Comparison of ENCODE assay signal across 8 cellular contexts in genomic region chr21:9129741-9130140, GRCh38.
DNase-seq lines count a peak whose midpoint lies in the region; ATAC-seq, FAIRE-seq and TF ChIP-seq lines count a peak whose summit lies in the region.
"Not testable (repeated sequence)": the region's sequence is repeated elsewhere in the genome, so short reads cannot be mapped to it uniquely, and the experiment has no call there.

No MANE protein-coding gene starts in this region.

- H3F3A ChIP-seq in SK-N-SH (replicated peaks; ENCODE audit: insufficient read depth), result not testable (repeated sequence)

- H3K4me2 ChIP-seq in SK-N-SH; K562 (ENCODE audit: insufficient read depth, low read length): not testable (repeated sequence)

- not testable (repeated sequence) for H3K79me2 ChIP-seq in SK-N-SH (ENCODE audit: insufficient read depth); K562 (ENCODE audit: control insufficient read depth, insufficient read depth, low read length)

- not testable (repeated sequence) for H3K9ac ChIP-seq in SK-N-SH; K562 (ENCODE audit: insufficient read depth in 1 of 2, low read depth in 2 of 2, low read length in 2 of 2)

- TF ChIP-seq EP300 in SK-N-SH (IDR thresholded peaks at IDR 0.05; ENCODE audit: borderline replicate concordance in 1 of 2, low read depth in 1 of 2, low read length in 1 of 2); K562 (IDR thresholded peaks at IDR 0.05; ENCODE audit: low read length): not testable (repeated sequence)

- H3K9me1 ChIP-seq in K562 (ENCODE audit: control insufficient read depth, insufficient read depth, low read length), result not testable (repeated sequence)

- H3K9me3 ChIP-seq in SK-N-SH; K562 (replicated peaks; ENCODE audit: control insufficient read depth, insufficient read depth, low read depth, low read length); right cardiac atrium (ENCODE audit: control insufficient read depth, low read length); right lobe of liver; psoas muscle; upper lobe of right lung: not testable (repeated sequence)

- TF ChIP-seq CTCF in HFFc6 (IDR thresholded peaks at IDR 0.05); SK-N-SH (IDR thresholded peaks at IDR 0.05); K562 (IDR thresholded peaks at IDR 0.05 in 2 of 3, conservative IDR thresholded peaks at IDR 0.05 in 1 of 3; ENCODE audit: insufficient read depth in 2 of 3, low read depth in 1 of 3, low read length in 3 of 3); right lobe of liver (IDR thresholded peaks at IDR 0.05); psoas muscle (IDR thresholded peaks at IDR 0.05); upper lobe of right lung (IDR thresholded peaks at IDR 0.05): not testable (repeated sequence)

- H3K36me3 Mint-ChIP-seq in HFFc6 (ENCODE audit: low read depth); activated naive CD4-positive, alpha-beta T cell treated with anti-CD3 and anti-CD28 coated beads for 36 hours (ENCODE audit: low read depth): not testable (repeated sequence)

- POLR2A ChIA-PET in SK-N-SH (lab: Yijun Ruan, JAX); K562 (lab: Yijun Ruan, JAX): not testable (repeated sequence)

- H3K27me3 ChIP-seq in SK-N-SH (ENCODE audit: insufficient read depth); K562 (ENCODE audit: control insufficient read depth in 2 of 2, insufficient read depth in 2 of 2, low read length in 2 of 2); right cardiac atrium (ENCODE audit: control insufficient read depth, insufficient read depth); right lobe of liver; psoas muscle (ENCODE audit: insufficient read depth in 3 of 3, low read length in 2 of 3); upper lobe of right lung: not testable (repeated sequence)

- ATAC-seq in K562, right cardiac atrium, right lobe of liver, psoas muscle, upper lobe of right lung: not testable (repeated sequence)

- peak; percentile 38 for DNase-seq in HFFc6
- DNase-seq in SK-N-SH; activated naive CD4-positive, alpha-beta T cell treated with anti-CD3 and anti-CD28 coated beads for 36 hours; K562 (ENCODE audit: extremely low read depth in 1 of 4, low spot score in 3 of 4); psoas muscle: not testable (repeated sequence)
- DNase-seq in right cardiac atrium, result peak in 2 of 3 donors; percentile 12 to 37
- peak in 2 of 3 donors; percentile 15 to 52 for DNase-seq in right lobe of liver
- DNase-seq in upper lobe of right lung, result peak; percentile 39

- H3K27ac Mint-ChIP-seq in HFFc6; activated naive CD4-positive, alpha-beta T cell treated with anti-CD3 and anti-CD28 coated beads for 36 hours: not testable (repeated sequence)

- H4K20me1 ChIP-seq in SK-N-SH (ENCODE audit: insufficient read depth); K562 (replicated peaks; ENCODE audit: control insufficient read depth, insufficient read depth, low read length): not testable (repeated sequence)

- CTCF ChIA-PET in SK-N-SH (lab: Yijun Ruan, JAX); activated naive CD4-positive, alpha-beta T cell treated with anti-CD3 and anti-CD28 coated beads for 36 hours (lab: Charles Lee); K562 (lab: Yijun Ruan, JAX; ENCODE audit: low intra/inter-chr PET ratio): not testable (repeated sequence)

- peak; percentile 88 for FAIRE-seq in K562 (lab: Jason Lieb, UNC)

- H3K27me3 Mint-ChIP-seq in HFFc6 (ENCODE audit: insufficient read depth); activated naive CD4-positive, alpha-beta T cell treated with anti-CD3 and anti-CD28 coated beads for 36 hours (ENCODE audit: low read depth): not testable (repeated sequence)

- not testable (repeated sequence) for H3K9me3 Mint-ChIP-seq in HFFc6; activated naive CD4-positive, alpha-beta T cell treated with anti-CD3 and anti-CD28 coated beads for 36 hours

- not testable (repeated sequence) for TF ChIP-seq POLR2A in K562 (conservative IDR thresholded peaks at IDR 0.05); right lobe of liver (IDR thresholded peaks at IDR 0.05)

- TF ChIP-seq RAD21 in SK-N-SH (IDR thresholded peaks at IDR 0.05; ENCODE audit: low read length); K562 (CRISPR knock-in tag; conservative IDR thresholded peaks at IDR 0.05 in 1 of 2, IDR thresholded peaks at IDR 0.05 in 1 of 2): not testable (repeated sequence)

- not testable (repeated sequence) for H3K9me2 ChIP-seq in SK-N-SH

- H2AFZ ChIP-seq in SK-N-SH (ENCODE audit: low read depth), result 0 out of 2 replicates have a peak overlapping the region, but pooled peaks have one; percentile 56
- not testable (repeated sequence) for H2AFZ ChIP-seq in K562 (ENCODE audit: low read depth, low read length)

- not testable (repeated sequence) for H3K4me1 ChIP-seq in SK-N-SH (ENCODE audit: control insufficient read depth in 1 of 2, insufficient read depth in 2 of 2, low read depth in 1 of 2, low read length in 1 of 2); K562 (replicated peaks in 1 of 2; ENCODE audit: control insufficient read depth in 2 of 2, insufficient read depth in 2 of 2, low read length in 2 of 2); right cardiac atrium (ENCODE audit: control insufficient read depth, insufficient read depth, low read length); right lobe of liver; psoas muscle; upper lobe of right lung

- H3K36me3 ChIP-seq in SK-N-SH (replicated peaks in 1 of 2; ENCODE audit: control insufficient read depth in 1 of 2, insufficient read depth in 2 of 2, low read length in 1 of 2); K562 (ENCODE audit: control insufficient read depth, insufficient read depth, low read length); right lobe of liver; psoas muscle (ENCODE audit: insufficient read depth in 1 of 2, low read depth in 1 of 2); upper lobe of right lung: not testable (repeated sequence)

- H3K4me3 ChIP-seq in SK-N-SH (ENCODE audit: low read depth in 2 of 2, low read length in 1 of 2), result peak overlapping the region in 1 of 2 experiments; percentile 52; a peak in 1 of 4 replicates
- not testable (repeated sequence) for H3K4me3 ChIP-seq in K562; right cardiac atrium (ENCODE audit: low read length); right lobe of liver; upper lobe of right lung
- peak overlapping the region; percentile 58 for H3K4me3 ChIP-seq in psoas muscle

- not testable (repeated sequence) for H3K4me1 Mint-ChIP-seq in HFFc6 (ENCODE audit: low read depth); activated naive CD4-positive, alpha-beta T cell treated with anti-CD3 and anti-CD28 coated beads for 36 hours (ENCODE audit: low read depth)

- not testable (repeated sequence) for H3K27ac ChIP-seq in SK-N-SH (ENCODE audit: low read depth in 2 of 2, low read length in 1 of 2); K562 (ENCODE audit: extremely low read depth, low read depth, low read length); right cardiac atrium (ENCODE audit: low read length); right lobe of liver; psoas muscle; upper lobe of right lung

- peak overlapping the region; percentile 78; the same call in 1 of the 2 replicates for H3K4me3 Mint-ChIP-seq in HFFc6
- peak overlapping the region; percentile 52 for H3K4me3 Mint-ChIP-seq in activated naive CD4-positive, alpha-beta T cell treated with anti-CD3 and anti-CD28 coated beads for 36 hours

- intact Hi-C loops in activated naive CD4-positive, alpha-beta T cell treated with anti-CD3 and anti-CD28 coated beads for 36 hours (cut with micrococcal nuclease); K562 (cut with micrococcal nuclease); right cardiac atrium (cut with DNase I); right lobe of liver (cut with DNase I); psoas muscle (cut with DNase I); upper lobe of right lung (cut with DNase I): not testable (repeated sequence)

- WGBS in SK-N-SH (ENCODE audit: low lambda C conversion rate), result no CpG with 5 or more reads among the region's 17 CpGs
- WGBS in K562 (ENCODE audit: insufficient coverage, low coverage, missing lambda C conversion rate), result no CpG with 5 or more reads among the region's 17 CpGs
- WGBS in right cardiac atrium, result no CpG with 5 or more reads among the region's 17 CpGs
- WGBS in right lobe of liver (ENCODE audit: insufficient coverage, low coverage, low lambda C conversion rate, missing lambda C conversion rate), result no CpG with 5 or more reads among the region's 17 CpGs
- WGBS in psoas muscle, 3 donors, result no CpG with 5 or more reads among the region's 17 CpGs

- not testable (repeated sequence) for BruUV-seq in K562 (replicated peaks; lab: Mats Ljungman, UMichigan)

- in situ Hi-C loops in K562 (cut with MboI), result not testable (repeated sequence)
